3 cellular contexts compared by ENCODE assay signal in genomic region chr11:47327025-47327424, GRCh38.
TF ChIP-seq lines count a peak whose summit lies in the region.

No MANE protein-coding gene starts in this region.

TF ChIP-seq in SK-N-SH, 30 proteins besides CTCF, POLR2A, EP300 and RAD21:
- no peak for TF ChIP-seq YY1 (IDR thresholded peaks at IDR 0.05; ENCODE audit: low read depth)
- TF ChIP-seq SMC3 (IDR thresholded peaks at IDR 0.05; ENCODE audit: low read depth, low read length), result no peak
- TF ChIP-seq NFIC (IDR thresholded peaks at IDR 0.05; ENCODE audit: borderline replicate concordance), result no peak
- no peak for TF ChIP-seq GATA2 (CRISPR knock-in tag; IDR thresholded peaks at IDR 0.05)
- TF ChIP-seq POLR2AphosphoS5 (IDR thresholded peaks at IDR 0.05; ENCODE audit: low read depth, low read length), result no peak
TF ChIP-seq in SK-N-SH: peak in this region for 0.

TF ChIP-seq in SK-N-SH treated with all-trans-retinoic acid at 6 μM for 48 hours, 23 proteins besides CTCF, POLR2A, EP300 and RAD21:
- TF ChIP-seq CSDC2 (CRISPR knock-in tag; IDR thresholded peaks at IDR 0.05) (no peak), GLIS3 (CRISPR knock-in tag; IDR thresholded peaks at IDR 0.05) (no peak), ZNF70 (CRISPR knock-in tag; IDR thresholded peaks at IDR 0.05) (no peak), POU6F1 (CRISPR knock-in tag; IDR thresholded peaks at IDR 0.05; ENCODE audit: borderline replicate concordance, low read depth) (no peak), ZNF8 (CRISPR knock-in tag; IDR thresholded peaks at IDR 0.05) (no peak), TSHZ2 (CRISPR knock-in tag; IDR thresholded peaks at IDR 0.05) (no peak), TOX (CRISPR knock-in tag; IDR thresholded peaks at IDR 0.05; ENCODE audit: borderline replicate concordance) (no peak), TCF4 (CRISPR knock-in tag; IDR thresholded peaks at IDR 0.05; ENCODE audit: borderline replicate concordance) (no peak), ISL1 (CRISPR knock-in tag; IDR thresholded peaks at IDR 0.05) (no peak), ZFP3 (CRISPR knock-in tag; IDR thresholded peaks at IDR 0.05) (no peak), CSRNP3 (CRISPR knock-in tag; IDR thresholded peaks at IDR 0.05) (no peak), PATZ1 (CRISPR knock-in tag; IDR thresholded peaks at IDR 0.05; ENCODE audit: borderline replicate concordance) (no peak), ARNTL (CRISPR knock-in tag; IDR thresholded peaks at IDR 0.05; ENCODE audit: borderline replicate concordance, low read depth) (no peak), ESRRG (CRISPR knock-in tag; IDR thresholded peaks at IDR 0.05) (no peak), CREB5 (CRISPR knock-in tag; IDR thresholded peaks at IDR 0.05; ENCODE audit: low read depth) (no peak), RARB (CRISPR knock-in tag; IDR thresholded peaks at IDR 0.05) (no peak), PPARA (CRISPR knock-in tag; IDR thresholded peaks at IDR 0.05; ENCODE audit: borderline replicate concordance) (no peak), BACH2 (CRISPR knock-in tag; IDR thresholded peaks at IDR 0.05; ENCODE audit: borderline replicate concordance) (no peak)

TF ChIP-seq in K562, 482 proteins besides CTCF, POLR2A, EP300 and RAD21:
- no peak for TF ChIP-seq CLOCK (CRISPR knock-in tag; IDR thresholded peaks at IDR 0.05; ENCODE audit: borderline replicate concordance)
- 0 out of 2 replicates have a peak, but pooled peaks have one; percentile 36 for TF ChIP-seq POLR2G (IDR thresholded peaks at IDR 0.05; ENCODE audit: low read depth, low read length)
